In the genomic region with DNA sequence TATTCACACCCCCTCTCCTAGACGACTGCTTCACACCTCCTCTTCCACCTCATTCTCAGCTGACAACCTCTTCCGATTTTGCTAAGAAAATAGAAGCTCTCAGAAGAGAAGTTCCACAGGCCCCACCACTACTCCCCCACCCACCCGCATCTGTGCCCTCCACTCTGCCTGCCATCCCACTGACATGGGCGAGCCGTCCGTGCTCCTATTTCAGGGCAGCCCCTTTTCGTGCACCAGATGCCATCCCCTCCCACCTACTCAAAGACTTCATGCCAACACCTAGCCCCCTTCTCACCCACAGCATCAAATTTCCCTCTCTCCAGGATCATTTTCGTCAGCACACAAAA, we compare ENCODE assay signal across 14 cellular contexts. TPM values are rescaled to one million over a fixed set of nuclear protein-coding genes. Genes with fewer than 3 reads are reported as not detected.
DNase-seq lines count a peak whose midpoint lies in the region; ATAC-seq and TF ChIP-seq lines count a peak whose summit lies in the region.
"Had no signal": no experiment of that assay in that cellular context is flagged by ENCODE, and none has a peak within 500 bp of the region (broad histone marks: within the 10 kb centered on the region; RNA-seq: fewer than 3 reads in every experiment).

No MANE protein-coding gene starts in this region.

- H3K4me1 Mint-ChIP-seq in chondrocyte (ENCODE audit: low read depth), result no peaks in the 10 kb centered on the region

- DNase-seq in RWPE2 (ENCODE audit: low spot score) (peak; percentile 57), chondrocyte (ENCODE audit: low spot score) (peak; percentile 61), left kidney (ENCODE audit: low read depth, low spot score) (peak; percentile 59), upper lobe of right lung (peak; percentile 45), foreskin keratinocyte (no peak)
- no peak for DNase-seq in activated CD4-positive, alpha-beta T cell treated with anti-CD3 and anti-CD28 coated beads for 48 hours
- DNase-seq: ACHN; BE2C; Caco-2; CD4-positive, alpha-beta T cell; H9; IMR-90 had no signal

- H3K4me3 Mint-ChIP-seq in chondrocyte (ENCODE audit: unreplicated experiment), result no peak overlapping the region
- H3K4me3 Mint-ChIP-seq: CD4-positive, alpha-beta T cell; H9 had no signal

- H3K36me3 Mint-ChIP-seq in chondrocyte (ENCODE audit: low read depth), result no peaks in the 10 kb centered on the region

- no peak overlapping the region for H3K27ac Mint-ChIP-seq in chondrocyte (ENCODE audit: unreplicated experiment)
- H3K27ac Mint-ChIP-seq: CD4-positive, alpha-beta T cell; H9 had no signal

- H3K9me3 ChIP-seq in RWPE2 (ENCODE audit: severe bottlenecking) (no peaks in the 10 kb centered on the region), upper lobe of right lung (no peaks in the 10 kb centered on the region)
- H3K9me3 ChIP-seq: BE2C, Caco-2 had no signal

- H3K27ac ChIP-seq in RWPE2 (ENCODE audit: poor library complexity, severe bottlenecking) (no peak overlapping the region), upper lobe of right lung (no peak overlapping the region), foreskin keratinocyte (no peak overlapping the region)
- H3K27ac ChIP-seq: C4-2B, HL-60 had no signal

- TF ChIP-seq CTCF in RWPE2 (IDR thresholded peaks at IDR 0.05; ENCODE audit: poor library complexity, severe bottlenecking) (no peak), chondrocyte (IDR thresholded peaks at IDR 0.05) (no peak), upper lobe of right lung (IDR thresholded peaks at IDR 0.05) (no peak), foreskin keratinocyte (conservative IDR thresholded peaks at IDR 0.05) (no peak)

- H3K4me3 ChIP-seq in RWPE2 (ENCODE audit: severe bottlenecking), result no peak overlapping the region
- H3K4me3 ChIP-seq in upper lobe of right lung, result no peak overlapping the region

- no peaks in the 10 kb centered on the region for H3K27me3 ChIP-seq in RWPE2 (ENCODE audit: insufficient read depth, poor library complexity, severe bottlenecking)
- H3K27me3 ChIP-seq in upper lobe of right lung, result no peaks in the 10 kb centered on the region
- no peaks in the 10 kb centered on the region for H3K27me3 ChIP-seq in foreskin keratinocyte
- H3K27me3 ChIP-seq: BE2C had no signal

- no peaks in the 10 kb centered on the region for H3K4me1 ChIP-seq in RWPE2 (ENCODE audit: insufficient read depth, poor library complexity, severe bottlenecking)
- H3K4me1 ChIP-seq in upper lobe of right lung, result no peaks in the 10 kb centered on the region
- H3K4me1 ChIP-seq in foreskin keratinocyte, result no peaks in the 10 kb centered on the region
- H3K4me1 ChIP-seq: Caco-2 had no signal

- no peak for ATAC-seq in RWPE2 (ENCODE audit: low read depth)
- no peak for ATAC-seq in upper lobe of right lung
- ATAC-seq in foreskin keratinocyte, result no peak

- intact Hi-C loops in upper lobe of right lung (cut with DNase I), result no loop called here

- H3K9me3 Mint-ChIP-seq in chondrocyte (ENCODE audit: low read depth), result no peaks in the 10 kb centered on the region
- H3K9me3 Mint-ChIP-seq: CD4-positive, alpha-beta T cell had no signal

- H3K27me3 Mint-ChIP-seq in chondrocyte (ENCODE audit: low read depth), result no peaks in the 10 kb centered on the region
- H3K27me3 Mint-ChIP-seq: CD4-positive, alpha-beta T cell had no signal

- no peaks in the 10 kb centered on the region for H3K36me3 ChIP-seq in RWPE2 (ENCODE audit: low read depth)
- no peaks in the 10 kb centered on the region for H3K36me3 ChIP-seq in upper lobe of right lung
- H3K36me3 ChIP-seq: BE2C had no signal

RNA-seq across cellular contexts. Expression of a gene that starts 34.6 kb away (rescaled TPM):
- 16.3 to 17.6 TPM (median 16.8 TPM) in 3 replicates for total RNA-seq in chondrocyte
- 86.7 TPM for total RNA-seq in upper lobe of right lung
- 31.7 and 34.0 TPM in 2 replicates for total RNA-seq in foreskin keratinocyte
- polyA plus RNA-seq in foreskin keratinocyte, result 10.1 and 11.7 TPM in 2 replicates

Comparison
In these comparisons a context has a peak if more than half of its experiments do, and no peak if none do; other contexts are left out.
1. DNase-seq: peak in RWPE2 (single experiment), chondrocyte (single experiment), left kidney (single experiment) and upper lobe of right lung (single experiment); none in activated CD4-positive, alpha-beta T cell treated with anti-CD3 and anti-CD28 coated beads for 48 hours (single experiment) and foreskin keratinocyte (0 of 2).